ENCODE assay signal across 18 cellular contexts in genomic region chr10:46014215-46014614, GRCh38. TPM values are rescaled to one million over a fixed set of nuclear protein-coding genes. Genes with fewer than 3 reads are reported as not detected.
"Had no signal": no experiment of that assay in that cellular context is flagged by ENCODE, and none has a peak within 500 bp of the region (broad histone marks: within the 10 kb centered on the region; RNA-seq: fewer than 3 reads in every experiment).

No MANE protein-coding gene starts in this region.

- H3K4me3 Mint-ChIP-seq: activated naive CD8-positive, alpha-beta T cell had no signal

- DNase-seq: activated CD4-positive, alpha-beta T cell treated with anti-CD3 and anti-CD28 coated beads, Interleukin-2, amount 50 U/mL, for 48 hours; activated CD8-positive, alpha-beta memory T cell treated with anti-CD3 and anti-CD28 coated beads, Interleukin-2, amount 50 U/mL, for 48 hours; aorta; dorsolateral prefrontal cortex; esophagus squamous epithelium; foreskin melanocyte; heart left ventricle; ovary; stimulated activated CD4-positive, alpha-beta T cell treated with anti-CD3 and anti-CD28 coated beads, Interleukin-4, amount 100 ng/mL, for 1 hour; stomach had no signal

- H3K27me3 ChIP-seq: dorsolateral prefrontal cortex, esophagus squamous epithelium, heart left ventricle, ovary, stomach had no signal

- H3K27ac ChIP-seq: dorsolateral prefrontal cortex, esophagus squamous epithelium, ovary, stomach had no signal

- H3K36me3 ChIP-seq: ovary had no signal

- H3K4me3 ChIP-seq: dorsolateral prefrontal cortex, esophagus squamous epithelium, heart left ventricle, ovary, stomach had no signal

- FAIRE-seq: bronchial epithelial cell, islet of Langerhans had no signal

- H3K27me3 Mint-ChIP-seq: activated naive CD8-positive, alpha-beta T cell had no signal

- H3K9me3 ChIP-seq: esophagus squamous epithelium, heart left ventricle, ovary, stomach had no signal

- ATAC-seq: heart left ventricle had no signal

RNA-seq across cellular contexts. Expression of gene MSMB, which starts 31.9 kb away (rescaled TPM):
- total RNA-seq: aorta; chondrocyte; dorsolateral prefrontal cortex; heart left ventricle; left lobe of liver; ovary; T-helper 2 cell treated with Interferon-gamma antibody and Interleukin-4, amounts not matched to agents 100 ng/mL and 5 ng/mL, for 36 hours; urinary bladder had no signal
- polyA plus RNA-seq: aorta, heart left ventricle, neural cell, ovary had no signal
